10 cellular contexts compared by ENCODE assay signal in the genomic region with DNA sequence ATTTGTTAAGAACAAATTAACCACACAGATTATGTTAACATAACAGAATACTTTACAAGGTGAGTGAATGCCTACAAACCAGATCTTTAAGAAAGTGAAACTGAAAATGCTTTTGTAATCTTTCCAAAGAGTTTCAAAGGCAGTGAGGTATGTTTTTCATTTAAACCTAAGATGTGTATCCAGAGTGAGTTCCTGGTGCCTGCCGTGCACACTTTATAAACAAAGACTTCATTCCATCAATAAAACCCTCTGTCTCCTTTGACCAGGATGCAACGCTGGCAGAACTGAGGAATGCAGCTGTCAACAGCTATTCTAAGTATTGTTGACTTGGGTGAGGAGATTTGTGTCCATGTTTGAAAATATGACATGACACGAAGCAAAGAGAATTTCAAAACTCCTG.
A peak's percentile ranks its signal among the peaks of the same experiment; 100 is the strongest.
DNase-seq lines count a peak whose midpoint lies in the region; ATAC-seq and TF ChIP-seq lines count a peak whose summit lies in the region.
"Had no signal": no experiment of that assay in that cellular context is flagged by ENCODE, and none has a peak within 500 bp of the region (broad histone marks: within the 10 kb centered on the region; RNA-seq: fewer than 3 reads in every experiment).

No MANE protein-coding gene starts in this region.

- in situ Hi-C loops in astrocyte of the cerebellum (cut with HindIII; ENCODE audit: low sequenced_read_pairs), result no loop called here

- no peaks in the 10 kb centered on the region for H3K9me3 Mint-ChIP-seq in natural killer cell
- H3K9me3 Mint-ChIP-seq: activated B cell treated with CpG ODN at 0.5 μM for 24 hours, neural crest cell had no signal

- DNase-seq in ELR (ENCODE audit: low read depth), result peak; percentile 23
- DNase-seq in astrocyte of the cerebellum (ENCODE audit: low read depth), result peak; percentile 37
- DNase-seq in natural killer cell, result no peak
- DNase-seq in NCI-H128 (lab: John Stamatoyannopoulos, UW; ENCODE audit: unreplicated experiment), result no peak
- no peak for DNase-seq in HuH-7 (ENCODE audit: low spot score)
- DNase-seq in NCI-H2029 treated with DMSO at 0.1 percent for 48 hours (lab: John Stamatoyannopoulos, UW), result no peak
- DNase-seq: activated B cell treated with CpG ODN at 0.5 μM for 24 hours had no signal

- no peaks in the 10 kb centered on the region for H3K36me3 Mint-ChIP-seq in natural killer cell

- peaks cover 7 to 8% of the 10 kb centered on the region in 2 donors for H3K4me1 Mint-ChIP-seq in natural killer cell

- ATAC-seq in HG02852 (IDR thresholded peaks at IDR 0.05; ENCODE audit: unreplicated experiment), result peak; percentile 45
- ATAC-seq in natural killer cell, result peak in 1 of 3 donors; percentile 54
- ATAC-seq in GM18519 (IDR thresholded peaks at IDR 0.05; ENCODE audit: low FRiP score, unreplicated experiment), result no peak

- H3K27ac Mint-ChIP-seq in natural killer cell, result peak overlapping the region; percentile 54 to 75
- H3K27ac Mint-ChIP-seq: activated B cell treated with CpG ODN at 0.5 μM for 24 hours had no signal

- intact Hi-C loops in natural killer cell (cut with micrococcal nuclease), result no loop called here

- TF ChIP-seq CTCF in astrocyte of the cerebellum (IDR thresholded peaks at IDR 0.05; ENCODE audit: low read depth, low read length, missing control alignments), result no peak
- TF ChIP-seq CTCF in natural killer cell (IDR thresholded peaks at IDR 0.05), result no peak

- H3K27me3 Mint-ChIP-seq in natural killer cell (ENCODE audit: low read depth in 2 of 2), result no peaks in the 10 kb centered on the region
- H3K27me3 Mint-ChIP-seq: activated B cell treated with CpG ODN at 0.5 μM for 24 hours had no signal

- H3K4me3 ChIP-seq in astrocyte of the cerebellum (ENCODE audit: low read depth, low read length), result no peak overlapping the region

- peak overlapping the region; percentile 70 for H3K4me3 Mint-ChIP-seq in natural killer cell
- H3K4me3 Mint-ChIP-seq: activated B cell treated with CpG ODN at 0.5 μM for 24 hours, neural crest cell had no signal

Comparison
In these comparisons a context has a peak if more than half of its experiments do, and no peak if none do; other contexts are left out.
1. DNase-seq: peak in ELR (single experiment) and astrocyte of the cerebellum (single experiment); none in natural killer cell (single experiment), NCI-H128 (single experiment), HuH-7 (single experiment) and NCI-H2029 treated with DMSO at 0.1 percent for 48 hours (single experiment).